ENCODE assay signal across 1 cellular context in the genomic region with DNA sequence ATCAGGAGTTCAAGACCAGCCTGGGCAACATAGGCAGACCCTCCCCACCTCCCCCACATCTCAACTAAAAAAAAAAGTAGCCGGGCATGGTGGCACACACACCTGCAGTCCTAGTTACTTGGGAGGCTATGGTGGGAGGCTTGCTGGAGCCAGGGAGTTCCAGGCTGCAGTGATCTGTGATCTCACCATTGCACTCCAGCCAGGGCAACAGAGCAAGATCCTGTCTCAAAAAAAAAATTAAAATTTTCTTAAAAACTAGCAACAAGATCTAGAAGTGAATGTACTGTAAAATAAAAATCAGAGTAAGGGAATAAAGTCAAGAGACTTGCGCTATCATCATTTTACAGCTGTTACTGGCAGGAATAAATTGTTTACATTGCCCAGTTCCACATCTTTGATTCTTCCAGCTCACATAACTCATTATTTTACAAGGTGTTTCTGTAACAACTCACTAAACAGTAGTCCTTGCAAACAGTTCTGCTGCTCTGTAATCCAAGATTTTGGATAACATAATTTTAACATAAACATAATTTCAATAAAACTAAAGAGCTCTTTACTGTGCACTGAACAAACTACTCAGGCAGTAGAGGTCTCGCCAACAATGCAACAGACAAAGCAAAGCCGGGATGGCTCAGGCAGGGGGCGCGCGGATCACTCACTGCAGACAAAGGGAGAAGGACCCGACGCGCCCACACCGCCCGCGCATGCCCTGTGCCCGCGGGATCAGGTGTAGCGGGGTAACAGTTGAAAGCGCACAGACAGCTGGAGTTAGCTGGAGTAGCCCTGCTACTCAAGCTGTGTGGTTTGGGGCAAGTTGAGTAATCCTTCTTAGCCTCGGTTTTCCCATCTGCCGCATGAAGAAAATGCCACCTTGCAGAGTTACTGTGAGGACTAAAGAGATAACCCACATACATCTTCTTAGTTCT.
TF ChIP-seq lines count a peak whose summit lies in the region.

No MANE protein-coding gene starts in this region.

TF ChIP-seq in GM23338, 12 proteins besides CTCF, POLR2A, EP300 and RAD21 (continued from another document):
- TF ChIP-seq ETS1 (IDR thresholded peaks at IDR 0.05), result no peak
- TF ChIP-seq ZNF331 (CRISPR knock-in tag; IDR thresholded peaks at IDR 0.05; ENCODE audit: low read depth), result no peak
- no peak for TF ChIP-seq ZNF462 (CRISPR knock-in tag; IDR thresholded peaks at IDR 0.05)
- TF ChIP-seq ZNF114 (CRISPR knock-in tag; IDR thresholded peaks at IDR 0.05), result no peak
- TF ChIP-seq NANOG (IDR thresholded peaks at IDR 0.05; ENCODE audit: borderline replicate concordance), result no peak
- no peak for TF ChIP-seq STAT1 (IDR thresholded peaks at IDR 0.05; ENCODE audit: unreplicated experiment)
- no peak for TF ChIP-seq CREB1 (CRISPR knock-in tag; IDR thresholded peaks at IDR 0.05; ENCODE audit: low read depth)
